Comparison of ENCODE assay signal across 8 cellular contexts in genomic region chr12:10212623-10213131, GRCh38. TPM values are rescaled to one million over a fixed set of nuclear protein-coding genes. Genes with fewer than 3 reads are reported as not detected.
DNase-seq lines count a peak whose midpoint lies in the region; ATAC-seq, FAIRE-seq and TF ChIP-seq lines count a peak whose summit lies in the region.

Gene GABARAPL1 (plus strand): TSS chr12:10212877. CDS start chr12:10213130, 253 bp downstream.

- peaks cover 29 to 34% of the 10 kb centered on the region in 2 donors for H3K4me1 Mint-ChIP-seq in natural killer cell treated with Interleukin-12 subunit alpha and Interleukin-12 subunit beta and Interleukin-15 and Interleukin-18, amount 100 ng/mL, for 72 hours (ENCODE audit: low read depth in 2 of 2)
- peaks cover 8 to 28% of the 10 kb centered on the region in 2 donors for H3K4me1 Mint-ChIP-seq in stimulated activated naive B cell treated with anti-CD40 and anti-IgM and Interleukin-4, amounts not matched to agents 10 μg/mL and 1 μg/mL and 100 μg/mL, for 72 hours

- DNase-seq in AG08396 (ENCODE audit: low spot score) = peak; percentile 89
- DNase-seq in GM19239 (ENCODE audit: insufficient read length, low spot score) = peak; percentile 58
- peak; percentile 78 for DNase-seq in HK-2 (ENCODE audit: unreplicated experiment)
- peak; percentile 42 for DNase-seq in RCC 7860 (ENCODE audit: low spot score)
- peak; percentile 74 for DNase-seq in activated effector memory CD4-positive, alpha-beta T cell treated with Interleukin-2 at 50 U/mL for 16 hours
- peak; percentile 90 for DNase-seq in fibroblast of pulmonary artery (ENCODE audit: low read depth)
- DNase-seq in natural killer cell treated with Interleukin-12 subunit alpha and Interleukin-12 subunit beta and Interleukin-15 and Interleukin-18, amount 100 ng/mL, for 72 hours (ENCODE audit: low spot score) = peak; percentile 87
- DNase-seq in stimulated activated naive B cell treated with anti-CD40 and anti-IgM and Interleukin-4, amounts not matched to agents 10 μg/mL and 1 μg/mL and 100 μg/mL, for 72 hours = peak; percentile 42

- TF ChIP-seq CTCF in fibroblast of pulmonary artery (IDR thresholded peaks at IDR 0.05; ENCODE audit: low read length, missing control alignments) = no peak

- no peaks in the 10 kb centered on the region for H3K9me3 Mint-ChIP-seq in natural killer cell treated with Interleukin-12 subunit alpha and Interleukin-12 subunit beta and Interleukin-15 and Interleukin-18, amount 100 ng/mL, for 72 hours
- no peaks in the 10 kb centered on the region for H3K9me3 Mint-ChIP-seq in stimulated activated naive B cell treated with anti-CD40 and anti-IgM and Interleukin-4, amounts not matched to agents 10 μg/mL and 1 μg/mL and 100 μg/mL, for 72 hours

- H3K36me3 Mint-ChIP-seq in natural killer cell treated with Interleukin-12 subunit alpha and Interleukin-12 subunit beta and Interleukin-15 and Interleukin-18, amount 100 ng/mL, for 72 hours = no peaks in the 10 kb centered on the region
- no peaks in the 10 kb centered on the region for H3K36me3 Mint-ChIP-seq in stimulated activated naive B cell treated with anti-CD40 and anti-IgM and Interleukin-4, amounts not matched to agents 10 μg/mL and 1 μg/mL and 100 μg/mL, for 72 hours

- FAIRE-seq in GM19239 (lab: Jason Lieb, UNC) (no peak), RCC 7860 (lab: Jason Lieb, UNC) (no peak)

- peak within 1 kb of the TSS; percentile 99 for H3K4me3 ChIP-seq in fibroblast of pulmonary artery (replicated peaks; ENCODE audit: low read depth, low read length)

- H3K4me3 Mint-ChIP-seq in natural killer cell treated with Interleukin-12 subunit alpha and Interleukin-12 subunit beta and Interleukin-15 and Interleukin-18, amount 100 ng/mL, for 72 hours = peak within 1 kb of the TSS; percentile 95
- peak within 1 kb of the TSS; percentile 94 to 96 for H3K4me3 Mint-ChIP-seq in stimulated activated naive B cell treated with anti-CD40 and anti-IgM and Interleukin-4, amounts not matched to agents 10 μg/mL and 1 μg/mL and 100 μg/mL, for 72 hours

- no peaks in the 10 kb centered on the region for H3K27me3 Mint-ChIP-seq in natural killer cell treated with Interleukin-12 subunit alpha and Interleukin-12 subunit beta and Interleukin-15 and Interleukin-18, amount 100 ng/mL, for 72 hours
- peaks cover 10 to 15% of the 10 kb centered on the region in 2 donors for H3K27me3 Mint-ChIP-seq in stimulated activated naive B cell treated with anti-CD40 and anti-IgM and Interleukin-4, amounts not matched to agents 10 μg/mL and 1 μg/mL and 100 μg/mL, for 72 hours

- peak within 1 kb of the TSS; percentile 93 to 95 for H3K27ac Mint-ChIP-seq in natural killer cell treated with Interleukin-12 subunit alpha and Interleukin-12 subunit beta and Interleukin-15 and Interleukin-18, amount 100 ng/mL, for 72 hours
- H3K27ac Mint-ChIP-seq in stimulated activated naive B cell treated with anti-CD40 and anti-IgM and Interleukin-4, amounts not matched to agents 10 μg/mL and 1 μg/mL and 100 μg/mL, for 72 hours = peak within 1 kb of the TSS; percentile 94

- peak; percentile 82 to 87 for ATAC-seq in natural killer cell treated with Interleukin-12 subunit alpha and Interleukin-12 subunit beta and Interleukin-15 and Interleukin-18, amount 100 ng/mL, for 72 hours
- peak; percentile 79 to 83 for ATAC-seq in stimulated activated naive B cell treated with anti-CD40 and anti-IgM and Interleukin-4, amounts not matched to agents 10 μg/mL and 1 μg/mL and 100 μg/mL, for 72 hours (replicated peaks)

RNA-seq across cellular contexts. Expression of gene GABARAPL1, which starts in this region (rescaled TPM):
- total RNA-seq in natural killer cell treated with Interleukin-12 subunit alpha and Interleukin-12 subunit beta and Interleukin-15 and Interleukin-18, amount 100 ng/mL, for 72 hours = 10 to 100 TPM; 24.9 to 48.8 TPM

Comparison
In these comparisons a context has a peak if more than half of its experiments do, and no peak if none do; other contexts are left out.
1. Peak in every context shown above with its lines: DNase-seq, ATAC-seq and H3K4me3 ChIP-seq.